In the genomic region with DNA sequence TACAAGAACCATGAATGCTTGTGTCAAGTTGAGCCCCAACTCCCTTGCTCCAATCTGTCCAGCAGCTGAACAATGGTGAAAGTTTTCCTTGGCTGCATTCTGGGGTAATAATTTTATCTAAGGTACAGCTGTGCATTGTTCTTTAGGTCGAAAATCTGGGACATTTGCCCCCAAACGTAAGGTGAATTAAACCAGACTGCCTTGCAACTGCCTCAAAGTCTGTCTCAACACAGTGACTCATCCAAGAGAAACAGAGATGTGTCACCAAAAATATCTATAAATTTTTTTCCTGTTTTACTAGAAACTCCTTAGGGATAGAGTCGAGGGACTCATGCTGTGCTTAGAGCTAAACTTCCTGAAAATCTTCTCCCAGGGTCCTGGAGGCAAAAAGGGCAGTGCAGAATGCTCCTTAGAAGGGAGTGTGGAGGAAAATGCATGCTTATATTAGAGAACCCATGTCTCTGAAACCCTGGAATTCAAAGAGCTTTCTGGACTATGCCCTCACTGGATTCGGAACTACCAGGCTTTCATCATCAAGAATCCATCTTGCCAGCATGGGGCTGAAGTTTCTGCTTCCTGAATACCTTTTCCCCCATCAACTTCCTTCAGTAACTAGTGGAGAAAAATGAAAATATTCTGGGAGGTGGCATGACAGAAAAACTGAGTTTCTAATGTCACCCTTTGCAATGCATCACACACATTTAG, we compare ENCODE assay signal across 16 cellular contexts.
DNase-seq lines count a peak whose midpoint lies in the region; ATAC-seq lines count a peak whose summit lies in the region.
"Had no signal": no experiment of that assay in that cellular context is flagged by ENCODE, and none has a peak within 500 bp of the region (broad histone marks: within the 10 kb centered on the region; RNA-seq: fewer than 3 reads in every experiment).

No MANE protein-coding gene starts in this region.

- H3K9me3 Mint-ChIP-seq in activated T-cell treated with anti-CD3 and anti-CD28 coated beads, Interleukin-2, amount 50 U/mL, for 72 hours: no peaks in the 10 kb centered on the region
- H3K9me3 Mint-ChIP-seq: activated CD4-positive, alpha-beta memory T cell treated with anti-CD3 and anti-CD28 coated beads for 36 hours had no signal

- no peak overlapping the region for H3K27ac Mint-ChIP-seq in activated T-cell treated with anti-CD3 and anti-CD28 coated beads, Interleukin-2, amount 50 U/mL, for 72 hours
- H3K27ac Mint-ChIP-seq: activated CD4-positive, alpha-beta memory T cell treated with anti-CD3 and anti-CD28 coated beads for 36 hours had no signal

- ATAC-seq in HG03280 (IDR thresholded peaks at IDR 0.05; ENCODE audit: unreplicated experiment) (no peak), HG02571 (IDR thresholded peaks at IDR 0.05; ENCODE audit: unreplicated experiment) (no peak)
- ATAC-seq in activated T-cell treated with anti-CD3 and anti-CD28 coated beads, Interleukin-2, amount 50 U/mL, for 72 hours (replicated peaks in 1 of 2): no peak
- ATAC-seq: stimulated activated naive CD8-positive, alpha-beta T cell treated with anti-CD3 and anti-CD28 coated beads, Interleukin-15, Interleukin-2, amounts not matched to agents 100 U/mL and 50 U/mL, for 24 hours had no signal

- H3K4me3 Mint-ChIP-seq in activated T-cell treated with anti-CD3 and anti-CD28 coated beads, Interleukin-2, amount 50 U/mL, for 72 hours: no peak overlapping the region
- H3K4me3 Mint-ChIP-seq: activated CD4-positive, alpha-beta memory T cell treated with anti-CD3 and anti-CD28 coated beads for 36 hours had no signal

- no peaks in the 10 kb centered on the region for H3K4me1 Mint-ChIP-seq in activated T-cell treated with anti-CD3 and anti-CD28 coated beads, Interleukin-2, amount 50 U/mL, for 72 hours (ENCODE audit: low read depth)

- peak; percentile 57 for DNase-seq in AG08395 (ENCODE audit: low spot score)
- peak; percentile 81 for DNase-seq in LHCN-M2 (ENCODE audit: low read depth)
- peak; percentile 44 for DNase-seq in astrocyte of the hippocampus (ENCODE audit: low read depth, low spot score)
- DNase-seq in iris pigment epithelial cell (ENCODE audit: low read depth): peak; percentile 68
- no peak for DNase-seq in activated T-cell treated with anti-CD3 and anti-CD28 coated beads, Interleukin-2, amount 50 U/mL, for 72 hours
- DNase-seq in cerebellum (ENCODE audit: low spot score): no peak
- DNase-seq: activated CD4-positive, alpha-beta memory T cell treated with anti-CD3 and anti-CD28 coated beads for 36 hours; amygdala; DMS 273 treated with DMSO at 0.1 percent for 48 hours; H7; midbrain; NCI-H2171; nucleus accumbens; stimulated activated naive CD8-positive, alpha-beta T cell treated with anti-CD3 and anti-CD28 coated beads, Interleukin-15, Interleukin-2, amounts not matched to agents 100 U/mL and 50 U/mL, for 24 hours had no signal

- H3K27me3 Mint-ChIP-seq in activated T-cell treated with anti-CD3 and anti-CD28 coated beads, Interleukin-2, amount 50 U/mL, for 72 hours (ENCODE audit: low read depth): peaks cover 34% of the 10 kb centered on the region

- H3K36me3 Mint-ChIP-seq in activated T-cell treated with anti-CD3 and anti-CD28 coated beads, Interleukin-2, amount 50 U/mL, for 72 hours (ENCODE audit: insufficient read depth in 2 of 2): no peaks in the 10 kb centered on the region
- H3K36me3 Mint-ChIP-seq: activated CD4-positive, alpha-beta memory T cell treated with anti-CD3 and anti-CD28 coated beads for 36 hours had no signal

Comparison
In these comparisons a context has a peak if more than half of its experiments do, and no peak if none do; other contexts are left out.
1. DNase-seq: peak in AG08395 (single experiment), LHCN-M2 (single experiment), astrocyte of the hippocampus (single experiment) and iris pigment epithelial cell (single experiment); none in activated T-cell treated with anti-CD3 and anti-CD28 coated beads, Interleukin-2, amount 50 U/mL, for 72 hours (0 of 2) and cerebellum (single experiment).